Comparison of ENCODE assay signal across 13 cellular contexts in genomic region chr3:10619989-10620832, GRCh38.
"Had no signal": no experiment of that assay in that cellular context is flagged by ENCODE, and none has a peak within 500 bp of the region (broad histone marks: within the 10 kb centered on the region; RNA-seq: fewer than 3 reads in every experiment).

No MANE protein-coding gene starts in this region.

- H2AFZ ChIP-seq: parathyroid adenoma had no signal

- H3K9me3 ChIP-seq: transverse colon had no signal

- ATAC-seq: activated CD8-positive, alpha-beta T cell treated with anti-CD3 and anti-CD28 coated beads for 36 hours; esophagus mucosa; left cardiac atrium had no signal

- H3K27ac ChIP-seq: parathyroid adenoma, skin epidermis, transverse colon, VCaP had no signal

- H3K4me3 ChIP-seq: skin epidermis, transverse colon had no signal

- H3K4me1 Mint-ChIP-seq: naive B cell had no signal

- H3K9ac ChIP-seq: parathyroid adenoma had no signal

- H3K36me3 ChIP-seq: transverse colon had no signal

- H3K9me3 Mint-ChIP-seq: activated CD8-positive, alpha-beta T cell treated with anti-CD3 and anti-CD28 coated beads for 36 hours had no signal

- H3K4me3 Mint-ChIP-seq: activated CD8-positive, alpha-beta T cell treated with anti-CD3 and anti-CD28 coated beads for 36 hours; naive B cell had no signal

- H3K79me2 ChIP-seq: parathyroid adenoma had no signal

- H3K27ac Mint-ChIP-seq: activated CD8-positive, alpha-beta T cell treated with anti-CD3 and anti-CD28 coated beads for 36 hours; naive B cell had no signal

- DNase-seq: activated CD4-positive, alpha-beta T cell treated with anti-CD3 and anti-CD28 coated beads for 4 hours; activated CD8-positive, alpha-beta T cell treated with anti-CD3 and anti-CD28 coated beads for 36 hours; activated naive CD4-positive, alpha-beta T cell treated with anti-CD3 and anti-CD28 coated beads, Interleukin-2, amount 50 U/mL, for 16 hours; central memory CD4-positive, alpha-beta T cell; left cardiac atrium; naive B cell; retina; T-helper 1 cell; transverse colon had no signal

- H3K4me1 ChIP-seq: parathyroid adenoma, transverse colon had no signal

- H3K27me3 ChIP-seq: transverse colon had no signal

- H3K36me3 Mint-ChIP-seq: naive B cell had no signal
